ENCODE assay signal across 1 cellular context in the genomic region with DNA sequence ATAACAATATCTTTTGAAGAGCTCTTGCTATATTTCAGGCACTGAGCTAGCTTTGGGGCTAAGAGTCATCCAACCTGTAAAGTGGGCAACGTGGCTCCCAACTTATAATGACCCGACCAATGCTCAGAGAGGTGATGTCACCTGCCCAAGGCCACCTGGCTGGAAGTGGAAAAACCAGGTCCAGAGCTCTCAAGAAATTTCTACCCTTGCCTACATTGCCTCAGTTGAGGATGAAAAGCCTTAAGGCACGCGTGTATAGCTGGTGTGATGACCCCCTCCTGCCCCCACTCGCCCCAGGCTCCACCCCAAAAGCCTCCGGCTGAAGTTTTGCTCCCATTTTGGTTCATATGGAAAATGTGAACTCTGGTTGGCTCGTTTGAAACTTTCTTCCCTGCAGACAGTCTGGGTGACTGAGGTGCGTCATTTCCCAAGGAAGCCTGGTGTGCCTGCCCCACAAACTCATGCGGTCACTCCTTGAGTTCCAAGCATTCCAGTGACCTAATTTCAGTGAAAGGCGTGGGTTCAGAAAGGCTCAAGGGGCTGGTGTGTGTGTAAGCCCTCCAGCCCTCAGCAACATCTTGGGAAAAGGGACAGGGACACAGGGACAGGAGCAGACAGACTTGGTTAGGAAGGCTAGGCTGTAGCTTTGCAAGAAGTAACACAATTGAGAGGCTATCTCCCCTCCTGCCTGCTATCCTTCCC.
TF ChIP-seq lines count a peak whose summit lies in the region.

No MANE protein-coding gene starts in this region.

TF ChIP-seq in K562, 482 proteins besides CTCF, POLR2A, EP300 and RAD21:
- TF ChIP-seq NBN (IDR thresholded peaks at IDR 0.05; ENCODE audit: low read depth), result no peak
- TF ChIP-seq, protein P1, sequence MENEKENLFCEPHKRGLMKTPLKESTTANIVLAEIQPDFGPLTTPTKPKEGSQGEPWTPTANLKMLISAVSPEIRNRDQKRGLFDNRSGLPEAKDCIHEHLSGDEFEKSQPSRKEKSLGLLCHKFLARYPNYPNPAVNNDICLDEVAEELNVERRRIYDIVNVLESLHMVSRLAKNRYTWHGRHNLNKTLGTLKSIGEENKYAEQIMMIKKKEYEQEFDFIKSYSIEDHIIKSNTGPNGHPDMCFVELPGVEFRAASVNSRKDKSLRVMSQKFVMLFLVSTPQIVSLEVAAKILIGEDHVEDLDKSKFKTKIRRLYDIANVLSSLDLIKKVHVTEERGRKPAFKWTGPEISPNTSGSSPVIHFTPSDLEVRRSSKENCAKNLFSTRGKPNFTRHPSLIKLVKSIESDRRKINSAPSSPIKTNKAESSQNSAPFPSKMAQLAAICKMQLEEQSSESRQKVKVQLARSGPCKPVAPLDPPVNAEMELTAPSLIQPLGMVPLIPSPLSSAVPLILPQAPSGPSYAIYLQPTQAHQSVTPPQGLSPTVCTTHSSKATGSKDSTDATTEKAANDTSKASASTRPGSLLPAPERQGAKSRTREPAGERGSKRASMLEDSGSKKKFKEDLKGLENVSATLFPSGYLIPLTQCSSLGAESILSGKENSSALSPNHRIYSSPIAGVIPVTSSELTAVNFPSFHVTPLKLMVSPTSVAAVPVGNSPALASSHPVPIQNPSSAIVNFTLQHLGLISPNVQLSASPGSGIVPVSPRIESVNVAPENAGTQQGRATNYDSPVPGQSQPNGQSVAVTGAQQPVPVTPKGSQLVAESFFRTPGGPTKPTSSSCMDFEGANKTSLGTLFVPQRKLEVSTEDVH (IDR thresholded peaks at IDR 0.05; ENCODE audit: low read depth, partially characterized antibody), result no peak
- TF ChIP-seq, protein P2, sequence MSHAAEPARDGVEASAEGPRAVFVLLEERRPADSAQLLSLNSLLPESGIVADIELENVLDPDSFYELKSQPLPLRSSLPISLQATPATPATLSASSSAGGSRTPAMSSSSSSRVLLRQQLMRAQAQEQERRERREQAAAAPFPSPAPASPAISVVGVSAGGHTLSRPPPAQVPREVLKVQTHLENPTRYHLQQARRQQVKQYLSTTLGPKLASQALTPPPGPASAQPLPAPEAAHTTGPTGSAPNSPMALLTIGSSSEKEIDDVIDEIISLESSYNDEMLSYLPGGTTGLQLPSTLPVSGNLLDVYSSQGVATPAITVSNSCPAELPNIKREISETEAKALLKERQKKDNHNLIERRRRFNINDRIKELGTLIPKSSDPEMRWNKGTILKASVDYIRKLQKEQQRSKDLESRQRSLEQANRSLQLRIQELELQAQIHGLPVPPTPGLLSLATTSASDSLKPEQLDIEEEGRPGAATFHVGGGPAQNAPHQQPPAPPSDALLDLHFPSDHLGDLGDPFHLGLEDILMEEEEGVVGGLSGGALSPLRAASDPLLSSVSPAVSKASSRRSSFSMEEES (CRISPR knock-in tag; IDR thresholded peaks at IDR 0.05), result no peak
- TF ChIP-seq, protein P3, sequence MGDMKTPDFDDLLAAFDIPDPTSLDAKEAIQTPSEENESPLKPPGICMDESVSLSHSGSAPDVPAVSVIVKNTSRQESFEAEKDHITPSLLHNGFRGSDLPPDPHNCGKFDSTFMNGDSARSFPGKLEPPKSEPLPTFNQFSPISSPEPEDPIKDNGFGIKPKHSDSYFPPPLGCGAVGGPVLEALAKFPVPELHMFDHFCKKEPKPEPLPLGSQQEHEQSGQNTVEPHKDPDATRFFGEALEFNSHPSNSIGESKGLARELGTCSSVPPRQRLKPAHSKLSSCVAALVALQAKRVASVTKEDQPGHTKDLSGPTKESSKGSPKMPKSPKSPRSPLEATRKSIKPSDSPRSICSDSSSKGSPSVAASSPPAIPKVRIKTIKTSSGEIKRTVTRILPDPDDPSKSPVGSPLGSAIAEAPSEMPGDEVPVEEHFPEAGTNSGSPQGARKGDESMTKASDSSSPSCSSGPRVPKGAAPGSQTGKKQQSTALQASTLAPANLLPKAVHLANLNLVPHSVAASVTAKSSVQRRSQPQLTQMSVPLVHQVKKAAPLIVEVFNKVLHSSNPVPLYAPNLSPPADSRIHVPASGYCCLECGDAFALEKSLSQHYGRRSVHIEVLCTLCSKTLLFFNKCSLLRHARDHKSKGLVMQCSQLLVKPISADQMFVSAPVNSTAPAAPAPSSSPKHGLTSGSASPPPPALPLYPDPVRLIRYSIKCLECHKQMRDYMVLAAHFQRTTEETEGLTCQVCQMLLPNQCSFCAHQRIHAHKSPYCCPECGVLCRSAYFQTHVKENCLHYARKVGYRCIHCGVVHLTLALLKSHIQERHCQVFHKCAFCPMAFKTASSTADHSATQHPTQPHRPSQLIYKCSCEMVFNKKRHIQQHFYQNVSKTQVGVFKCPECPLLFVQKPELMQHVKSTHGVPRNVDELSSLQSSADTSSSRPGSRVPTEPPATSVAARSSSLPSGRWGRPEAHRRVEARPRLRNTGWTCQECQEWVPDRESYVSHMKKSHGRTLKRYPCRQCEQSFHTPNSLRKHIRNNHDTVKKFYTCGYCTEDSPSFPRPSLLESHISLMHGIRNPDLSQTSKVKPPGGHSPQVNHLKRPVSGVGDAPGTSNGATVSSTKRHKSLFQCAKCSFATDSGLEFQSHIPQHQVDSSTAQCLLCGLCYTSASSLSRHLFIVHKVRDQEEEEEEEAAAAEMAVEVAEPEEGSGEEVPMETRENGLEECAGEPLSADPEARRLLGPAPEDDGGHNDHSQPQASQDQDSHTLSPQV (IDR thresholded peaks at IDR 0.05), result no peak
